Comparison of ENCODE assay signal across 10 cellular contexts in genomic region chr5:13250450-13251291, GRCh38.
DNase-seq lines count a peak whose midpoint lies in the region; ATAC-seq, FAIRE-seq and TF ChIP-seq lines count a peak whose summit lies in the region.
"Had no signal": no experiment of that assay in that cellular context is flagged by ENCODE, and none has a peak within 500 bp of the region (broad histone marks: within the 10 kb centered on the region; RNA-seq: fewer than 3 reads in every experiment).

No MANE protein-coding gene starts in this region.

- no peaks in the 10 kb centered on the region for H3K27me3 ChIP-seq in GM06990 (replicated peaks; ENCODE audit: control insufficient read depth, insufficient read depth, low read length)
- no peaks in the 10 kb centered on the region for H3K27me3 ChIP-seq in HepG2 (ENCODE audit: control insufficient read depth in 1 of 2, insufficient read depth in 2 of 2, low read length in 2 of 2)
- H3K27me3 ChIP-seq in MG63, result no peaks in the 10 kb centered on the region
- H3K27me3 ChIP-seq: cardiac muscle cell had no signal

- peak; percentile 48 for TF ChIP-seq CTCF in GM06990 (IDR thresholded peaks at IDR 0.05; ENCODE audit: insufficient read depth, low read length, poor library complexity, severe bottlenecking)
- no peak for TF ChIP-seq CTCF in HepG2 (CRISPR knock-in tag; IDR thresholded peaks at IDR 0.05)

- 35% methylated on average over 4 of the region's 4 CpGs for WGBS in HepG2 (ENCODE audit: low lambda C conversion rate)

- H4K20me1 ChIP-seq in HepG2 (ENCODE audit: insufficient read depth, low read length), result no peaks in the 10 kb centered on the region

- ATAC-seq in HG02610 (IDR thresholded peaks at IDR 0.05; ENCODE audit: unreplicated experiment), result peak; percentile 75
- no peak; the same call in 1 of the 3 replicates for ATAC-seq in HepG2
- ATAC-seq in GM21526 (IDR thresholded peaks at IDR 0.05; ENCODE audit: low FRiP score, unreplicated experiment), result no peak

- DNase-seq in GM06990 (ENCODE audit: extremely low read depth, insufficient read length) (no peak), SK-MEL-5 (ENCODE audit: low read depth, low spot score) (peak; percentile 65), HepG2 (ENCODE audit: low spot score) (peak; percentile 13), HUDEP-2 (lab: John Stamatoyannopoulos, UW; ENCODE audit: unreplicated experiment in 76 of 76) (no peak), pons (ENCODE audit: low spot score) (no peak), MG63 (no peak)
- DNase-seq: stimulated activated CD4-positive, alpha-beta T cell treated with anti-CD3 and anti-CD28 coated beads, Interleukin-2, amount 100 ng/mL, for 24 hours had no signal

- no peak overlapping the region for H3K9ac ChIP-seq in HepG2 (ENCODE audit: insufficient read depth, low read depth, low read length)

- intact Hi-C loops in HepG2 (cut with micrococcal nuclease; ENCODE audit: unreplicated experiment), result no loop called here

- H3K27ac ChIP-seq in HepG2 (ENCODE audit: extremely low read length, insufficient read depth, low read length), result no peak overlapping the region
- H3K27ac ChIP-seq: cardiac muscle cell had no signal

- H3K4me1 ChIP-seq in HepG2 (ENCODE audit: insufficient read depth, low read length), result no peaks in the 10 kb centered on the region; the same call in 1 of the 2 replicates

- POLR2A ChIA-PET in HepG2 (lab: Yijun Ruan, JAX), result no interaction called here

- TF ChIP-seq POLR2A in HepG2 (IDR thresholded peaks at IDR 0.05; ENCODE audit: insufficient read depth in 1 of 2, low read depth in 2 of 2, low read length in 2 of 2), result no peak

- H3K4me3 ChIP-seq in GM06990 (replicated peaks; ENCODE audit: low read depth, low read length) (no peak overlapping the region), HepG2 (replicated peaks in 1 of 3; ENCODE audit: insufficient read depth in 1 of 3, low read depth in 2 of 3, low read length in 3 of 3) (no peak overlapping the region), MG63 (no peak overlapping the region)
- H3K4me3 ChIP-seq: cardiac muscle cell had no signal

- H3K9me3 ChIP-seq in HepG2 (ENCODE audit: low read length) (peaks cover 72% of the 10 kb centered on the region), MG63 (peaks cover 7% of the 10 kb centered on the region)

- FAIRE-seq in HepG2 (lab: Jason Lieb, UNC), result no peak

- no peak for TF ChIP-seq RAD21 in HepG2 (CRISPR knock-in tag; IDR thresholded peaks at IDR 0.05)

- H3K79me2 ChIP-seq in HepG2 (ENCODE audit: insufficient read depth, low read length), result no peaks in the 10 kb centered on the region

- BruUV-seq in HepG2 (replicated peaks; lab: Mats Ljungman, UMichigan), result no TSS peak

- TF ChIP-seq EP300 in HepG2 (IDR thresholded peaks at IDR 0.05; ENCODE audit: low read depth in 2 of 2, low read length in 2 of 2) (no peak), HepG2 (CRISPR knock-in tag; IDR thresholded peaks at IDR 0.05; ENCODE audit: borderline replicate concordance) (no peak)

- in situ Hi-C loops in SK-MEL-5 (cut with HindIII; ENCODE audit: low pct_unique_long_range_greater_than_20kb, low sequenced_read_pairs) (no loop called here), HepG2 (cut with HindIII; ENCODE audit: extremely low pct_ligation_motif_present, low pct_unique_long_range_greater_than_20kb) (no loop called here)

- H2AFZ ChIP-seq in HepG2 (ENCODE audit: low read length), result no peak overlapping the region

- CTCF ChIA-PET in HepG2 (lab: Yijun Ruan, JAX; ENCODE audit: low intra/inter-chr PET ratio, low total read pairs), result no interaction called here

- no peaks in the 10 kb centered on the region for H3K36me3 ChIP-seq in GM06990 (ENCODE audit: control insufficient read depth, insufficient read depth, low read length)
- H3K36me3 ChIP-seq in HepG2 (replicated peaks in 1 of 2; ENCODE audit: control insufficient read depth in 1 of 2, insufficient read depth in 2 of 2, low read length in 2 of 2), result no peaks in the 10 kb centered on the region
- H3K36me3 ChIP-seq in MG63, result no peaks in the 10 kb centered on the region
- H3K36me3 ChIP-seq: cardiac muscle cell had no signal

- no peak overlapping the region for H3K4me2 ChIP-seq in HepG2 (ENCODE audit: low read depth, low read length)

TF ChIP-seq in HepG2, 621 proteins besides CTCF, POLR2A, EP300 and RAD21:
- TF ChIP-seq SMC3 (IDR thresholded peaks at IDR 0.05; ENCODE audit: low read length), result no peak
- peak; percentile 63 for TF ChIP-seq HNF4A (CRISPR knock-in tag; IDR thresholded peaks at IDR 0.05)
- TF ChIP-seq ETS1 (CRISPR knock-in tag; IDR thresholded peaks at IDR 0.05), result no peak
- TF ChIP-seq NCOR1 (IDR thresholded peaks at IDR 0.05; ENCODE audit: borderline replicate concordance, low read length), result peak; percentile 60; the same call in 1 of the 2 replicates
- no peak for TF ChIP-seq NR2F2 (IDR thresholded peaks at IDR 0.05; ENCODE audit: borderline replicate concordance, low read depth)
- TF ChIP-seq MBNL3 (CRISPR knock-in tag; conservative IDR thresholded peaks at IDR 0.05), result no peak

Comparison
In these comparisons a context has a peak if more than half of its experiments do, and no peak if none do; other contexts are left out.
1. DNase-seq: peak in SK-MEL-5 (single experiment) and HepG2 (single experiment); none in GM06990 (single experiment), HUDEP-2 (0 of 76), pons (single experiment) and MG63 (single experiment).